ENCODE assay signal across 9 cellular contexts in the genomic region with DNA sequence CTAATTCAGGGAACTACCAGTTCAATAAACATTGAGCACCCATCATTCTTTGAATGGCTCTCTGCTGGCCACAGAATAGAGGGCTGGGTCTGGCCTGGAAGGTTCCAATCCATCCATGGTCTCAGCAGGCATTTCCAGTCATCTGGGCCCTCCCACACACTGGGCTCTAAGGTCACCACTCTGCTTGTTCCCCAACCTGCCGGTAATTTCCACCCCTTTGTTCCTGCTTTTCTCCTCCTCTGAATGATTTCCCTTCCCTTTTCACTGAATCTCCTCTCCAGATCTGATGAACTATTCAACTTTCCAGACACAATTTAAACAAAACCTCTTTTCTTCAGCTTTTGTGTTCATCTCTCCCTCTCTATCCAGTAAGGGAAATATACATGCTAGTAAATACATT. TPM values are rescaled to one million over a fixed set of nuclear protein-coding genes. Genes with fewer than 3 reads are reported as not detected.
A peak's percentile ranks its signal among the peaks of the same experiment; 100 is the strongest.
DNase-seq lines count a peak whose midpoint lies in the region; ATAC-seq and TF ChIP-seq lines count a peak whose summit lies in the region.
"Had no signal": no experiment of that assay in that cellular context is flagged by ENCODE, and none has a peak within 500 bp of the region (broad histone marks: within the 10 kb centered on the region; RNA-seq: fewer than 3 reads in every experiment).

No MANE protein-coding gene starts in this region.

- peak overlapping the region; percentile 21 for H3K27ac Mint-ChIP-seq in activated CD4-positive, alpha-beta T cell treated with anti-CD3 and anti-CD28 coated beads, Interleukin-2, amount 10 ng/mL, durations not matched to agents 24 days and 14 days

- H3K36me3 Mint-ChIP-seq in activated CD4-positive, alpha-beta T cell treated with anti-CD3 and anti-CD28 coated beads, Interleukin-2, amount 10 ng/mL, durations not matched to agents 24 days and 14 days (ENCODE audit: low read depth) = peaks cover 37% of the 10 kb centered on the region

- TF ChIP-seq CTCF in retinal pigment epithelial cell (conservative IDR thresholded peaks at IDR 0.05; ENCODE audit: low read depth, low read length) = no peak

- intact Hi-C loops in activated CD4-positive, alpha-beta T cell treated with anti-CD3 and anti-CD28 coated beads, Interleukin-2, amount 10 ng/mL, durations not matched to agents 24 days and 14 days (cut with micrococcal nuclease) = loop anchor here (5.0 to 10.0 kb wide), 3 partner anchors 39 to 649 kb away; a partner anchor contains a TSS

- ATAC-seq in GM21825 (IDR thresholded peaks at IDR 0.05; ENCODE audit: unreplicated experiment) (no peak), GM18517 (IDR thresholded peaks at IDR 0.05; ENCODE audit: unreplicated experiment) (no peak)

- DNase-seq in activated CD4-positive, alpha-beta T cell treated with anti-CD3 and anti-CD28 coated beads, Interleukin-2, amount 10 ng/mL, durations not matched to agents 24 days and 14 days = no peak
- DNase-seq in activated CD4-positive, alpha-beta T cell treated with anti-CD3 and anti-CD28 coated beads, Interleukin-2, amount 50 U/mL, for 4 hours = no peak
- DNase-seq in NCI-H2227 treated with DMSO at 0.1 percent for 48 hours (lab: John Stamatoyannopoulos, UW) (peak; percentile 14), dermis blood vessel endothelial cell (peak; percentile 54), retinal pigment epithelial cell (ENCODE audit: low read depth) (no peak), retina (no peak)
- DNase-seq: NCI-H1694 treated with DMSO at 0.1 percent for 48 hours had no signal

- H3K4me3 Mint-ChIP-seq in activated CD4-positive, alpha-beta T cell treated with anti-CD3 and anti-CD28 coated beads, Interleukin-2, amount 10 ng/mL, durations not matched to agents 24 days and 14 days = peak overlapping the region; percentile 62

- peak overlapping the region; percentile 89 for H3K4me3 ChIP-seq in retinal pigment epithelial cell (ENCODE audit: low read length)

- H3K4me1 Mint-ChIP-seq in activated CD4-positive, alpha-beta T cell treated with anti-CD3 and anti-CD28 coated beads, Interleukin-2, amount 10 ng/mL, durations not matched to agents 24 days and 14 days = peaks cover 60% of the 10 kb centered on the region

- no peaks in the 10 kb centered on the region for H3K27me3 Mint-ChIP-seq in activated CD4-positive, alpha-beta T cell treated with anti-CD3 and anti-CD28 coated beads, Interleukin-2, amount 10 ng/mL, durations not matched to agents 24 days and 14 days

- H3K9me3 Mint-ChIP-seq in activated CD4-positive, alpha-beta T cell treated with anti-CD3 and anti-CD28 coated beads, Interleukin-2, amount 10 ng/mL, durations not matched to agents 24 days and 14 days = peaks cover 6% of the 10 kb centered on the region

RNA-seq across cellular contexts. Expression of a gene that starts 2.6 kb away (rescaled TPM):
- total RNA-seq in activated CD4-positive, alpha-beta T cell treated with anti-CD3 and anti-CD28 coated beads, Interleukin-2, amount 10 ng/mL, durations not matched to agents 24 days and 14 days = 104 and 113 TPM in 2 replicates
- 134 and 208 TPM in 2 replicates for total RNA-seq in dermis blood vessel endothelial cell

RNA-seq across cellular contexts. Expression of a gene that starts 3.0 kb away (rescaled TPM):
- 8.0 and 8.7 TPM in 2 replicates for total RNA-seq in activated CD4-positive, alpha-beta T cell treated with anti-CD3 and anti-CD28 coated beads, Interleukin-2, amount 10 ng/mL, durations not matched to agents 24 days and 14 days
- 14.6 and 16.3 TPM in 2 replicates for total RNA-seq in dermis blood vessel endothelial cell

Comparison
In these comparisons a context has a peak if more than half of its experiments do, and no peak if none do; other contexts are left out.
1. DNase-seq: peak in NCI-H2227 treated with DMSO at 0.1 percent for 48 hours (single experiment) and dermis blood vessel endothelial cell (single experiment); none in activated CD4-positive, alpha-beta T cell treated with anti-CD3 and anti-CD28 coated beads, Interleukin-2, amount 10 ng/mL, durations not matched to agents 24 days and 14 days (single experiment), activated CD4-positive, alpha-beta T cell treated with anti-CD3 and anti-CD28 coated beads, Interleukin-2, amount 50 U/mL, for 4 hours (0 of 2), retinal pigment epithelial cell (single experiment) and retina (single experiment).